1 cellular context compared by ENCODE assay signal in the genomic region with DNA sequence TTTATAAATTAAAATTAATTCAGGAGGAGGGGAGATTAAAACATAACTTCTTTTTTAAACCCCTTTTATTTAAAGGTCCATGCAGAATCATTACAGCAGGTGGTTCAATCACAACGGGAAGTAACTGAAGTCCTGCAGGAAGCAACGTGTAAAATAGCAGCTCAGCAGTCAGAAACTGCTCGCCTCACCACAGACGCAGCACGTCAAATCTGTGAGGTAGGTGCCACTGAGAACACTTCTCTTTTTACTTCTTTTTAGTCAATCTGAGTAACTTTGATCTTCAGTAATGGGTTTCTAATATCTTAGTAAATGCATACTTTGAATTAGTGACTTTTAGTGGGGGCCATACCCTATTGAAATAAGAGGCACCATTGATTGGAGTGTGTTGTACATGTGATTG.
TF ChIP-seq lines count a peak whose summit lies in the region.

No MANE protein-coding gene starts in this region.

TF ChIP-seq in IMR-90, 13 proteins besides CTCF, POLR2A, EP300 and RAD21 (continued from another document):
- TF ChIP-seq, protein P1, sequence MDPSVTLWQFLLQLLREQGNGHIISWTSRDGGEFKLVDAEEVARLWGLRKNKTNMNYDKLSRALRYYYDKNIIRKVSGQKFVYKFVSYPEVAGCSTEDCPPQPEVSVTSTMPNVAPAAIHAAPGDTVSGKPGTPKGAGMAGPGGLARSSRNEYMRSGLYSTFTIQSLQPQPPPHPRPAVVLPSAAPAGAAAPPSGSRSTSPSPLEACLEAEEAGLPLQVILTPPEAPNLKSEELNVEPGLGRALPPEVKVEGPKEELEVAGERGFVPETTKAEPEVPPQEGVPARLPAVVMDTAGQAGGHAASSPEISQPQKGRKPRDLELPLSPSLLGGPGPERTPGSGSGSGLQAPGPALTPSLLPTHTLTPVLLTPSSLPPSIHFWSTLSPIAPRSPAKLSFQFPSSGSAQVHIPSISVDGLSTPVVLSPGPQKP (IDR thresholded peaks at IDR 0.05; ENCODE audit: borderline replicate concordance, low read depth, low read length), result no peak
